Comparison of ENCODE assay signal across 28 cellular contexts in genomic region chr7:90648107-90648506, GRCh38.
"Had no signal": no experiment of that assay in that cellular context is flagged by ENCODE, and none has a peak within 500 bp of the region (broad histone marks: within the 10 kb centered on the region; RNA-seq: fewer than 3 reads in every experiment).

No MANE protein-coding gene starts in this region.

- H2AFZ ChIP-seq: neural progenitor cell had no signal

- H3K4me2 ChIP-seq: neural progenitor cell, smooth muscle cell had no signal

- H3K27me3 ChIP-seq: adrenal gland, breast epithelium, colonic mucosa, dorsolateral prefrontal cortex, neural progenitor cell, sigmoid colon, upper lobe of right lung had no signal

- H3K9ac ChIP-seq: neural progenitor cell had no signal

- H3K9me3 ChIP-seq: adrenal gland, breast epithelium, colonic mucosa, sigmoid colon, upper lobe of right lung had no signal

- H3K4me3 Mint-ChIP-seq: activated B cell treated with CpG ODN at 0.5 μM for 24 hours; activated CD4-positive, alpha-beta T cell treated with anti-CD3 and anti-CD28 coated beads for 36 hours; activated naive CD8-positive, alpha-beta T cell; activated T-cell treated with anti-CD3 and anti-CD28 coated beads, Interleukin-2, amount 50 U/mL, for 4 hours; central memory CD8-positive, alpha-beta T cell; effector memory CD8-positive, alpha-beta T cell; immature natural killer cell; mesothelial cell of epicardium; naive thymus-derived CD8-positive, alpha-beta T cell; neural progenitor cell; T-helper 17 cell had no signal

- H3K36me3 ChIP-seq: adrenal gland, breast epithelium, colonic mucosa, neural progenitor cell, sigmoid colon, upper lobe of right lung had no signal

- H3K4me1 Mint-ChIP-seq: activated CD4-positive, alpha-beta T cell treated with anti-CD3 and anti-CD28 coated beads for 36 hours; central memory CD8-positive, alpha-beta T cell; immature natural killer cell; T-helper 17 cell had no signal

- H3K4me1 ChIP-seq: adrenal gland, breast epithelium, colonic mucosa, sigmoid colon, upper lobe of right lung had no signal

- ATAC-seq: activated CD4-positive, alpha-beta T cell treated with anti-CD3 and anti-CD28 coated beads for 36 hours; effector memory CD8-positive, alpha-beta T cell; naive thymus-derived CD8-positive, alpha-beta T cell; T-helper 17 cell; upper lobe of right lung had no signal

- H3K27ac ChIP-seq: adrenal gland, breast epithelium, colonic mucosa, dorsolateral prefrontal cortex, left ventricle myocardium inferior, neural progenitor cell, sigmoid colon, upper lobe of right lung had no signal

- H3K27me3 Mint-ChIP-seq: activated B cell treated with CpG ODN at 0.5 μM for 24 hours; activated CD4-positive, alpha-beta T cell treated with anti-CD3 and anti-CD28 coated beads for 36 hours; activated naive CD8-positive, alpha-beta T cell; central memory CD8-positive, alpha-beta T cell; effector memory CD8-positive, alpha-beta T cell; naive thymus-derived CD8-positive, alpha-beta T cell; T-helper 17 cell had no signal

- DNase-seq: activated B cell treated with CpG ODN at 0.5 μM for 24 hours; activated CD4-positive, alpha-beta T cell treated with anti-CD3 and anti-CD28 coated beads for 36 hours; activated CD4-positive, alpha-beta T cell treated with anti-CD3 and anti-CD28 coated beads, Interleukin-2, amount 50 U/mL, for 4 hours; activated CD8-positive, alpha-beta memory T cell treated with anti-CD3 and anti-CD28 coated beads for 24 hours; activated CD8-positive, alpha-beta memory T cell treated with anti-CD3 and anti-CD28 coated beads, Interleukin-2, amount 50 U/mL, for 4 hours; activated naive CD4-positive, alpha-beta T cell; activated T-cell treated with anti-CD3 and anti-CD28 coated beads, Interleukin-2, amount 50 U/mL, for 4 hours; adrenal gland; colonic mucosa; dorsolateral prefrontal cortex; effector memory CD8-positive, alpha-beta T cell; foreskin melanocyte; immature natural killer cell; left ventricle myocardium inferior; naive thymus-derived CD8-positive, alpha-beta T cell; sigmoid colon; stimulated activated CD4-positive, alpha-beta T cell treated with anti-CD3 and anti-CD28 coated beads, Interleukin-15, amount 100 ng/mL, for 24 hours; stimulated activated CD8-positive, alpha-beta memory T cell treated with anti-CD3 and anti-CD28 coated beads, Interleukin-4, amount 100 ng/mL, for 48 hours; stimulated activated naive CD4-positive, alpha-beta T cell treated with Interleukin-2 at 50 U/mL for 16 hours; T-helper 17 cell; upper lobe of right lung had no signal

- H3K36me3 Mint-ChIP-seq: activated naive CD8-positive, alpha-beta T cell; immature natural killer cell; naive thymus-derived CD8-positive, alpha-beta T cell had no signal

- H3K4me3 ChIP-seq: adrenal gland, breast epithelium, colonic mucosa, dorsolateral prefrontal cortex, left ventricle myocardium inferior, neural progenitor cell, sigmoid colon, smooth muscle cell, upper lobe of right lung had no signal

- H3K27ac Mint-ChIP-seq: activated B cell treated with CpG ODN at 0.5 μM for 24 hours; activated CD4-positive, alpha-beta T cell treated with anti-CD3 and anti-CD28 coated beads for 36 hours; activated naive CD8-positive, alpha-beta T cell; activated T-helper 2 cell treated with anti-CD3 and anti-CD28 coated beads, Interferon-gamma antibody, Interleukin-2, Interleukin-4, amounts not matched to agents 10 μg/mL and 5 μg/mL and 100 μg/mL, durations not matched to agents 14 hours and 24 hours and 36 hours; effector memory CD8-positive, alpha-beta T cell; immature natural killer cell; mesothelial cell of epicardium; naive thymus-derived CD8-positive, alpha-beta T cell; neural progenitor cell; T-helper 17 cell had no signal

- H3K9me3 Mint-ChIP-seq: activated T-helper 2 cell treated with anti-CD3 and anti-CD28 coated beads, Interferon-gamma antibody, Interleukin-2, Interleukin-4, amounts not matched to agents 10 μg/mL and 5 μg/mL and 100 μg/mL, durations not matched to agents 14 hours and 24 hours and 36 hours had no signal
